ENCODE assay signal across 22 cellular contexts in the genomic region with DNA sequence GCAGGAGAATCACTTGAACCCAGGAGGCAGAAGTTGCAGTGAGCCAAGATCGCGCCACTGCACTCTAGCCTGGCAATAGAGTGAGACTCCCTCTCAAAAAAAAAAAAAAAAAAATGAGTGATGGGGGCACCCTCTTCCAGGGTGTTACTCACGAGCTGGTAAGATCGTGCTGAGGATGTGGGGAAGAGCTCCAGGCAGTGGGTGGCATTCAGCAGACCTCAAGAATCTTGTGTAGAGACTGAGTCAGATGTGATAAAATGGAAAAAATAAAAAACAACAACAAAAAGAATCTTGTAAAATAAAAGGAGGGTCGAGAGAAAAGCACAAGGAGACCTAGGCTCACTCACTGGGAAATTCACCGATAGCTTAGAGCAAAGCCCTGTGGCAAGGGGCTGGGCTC. TPM values are rescaled to one million over a fixed set of nuclear protein-coding genes. Genes with fewer than 3 reads are reported as not detected.
DNase-seq lines count a peak whose midpoint lies in the region; ATAC-seq, FAIRE-seq and TF ChIP-seq lines count a peak whose summit lies in the region.
"Had no signal": no experiment of that assay in that cellular context is flagged by ENCODE, and none has a peak within 500 bp of the region (broad histone marks: within the 10 kb centered on the region; RNA-seq: fewer than 3 reads in every experiment).

No MANE protein-coding gene starts in this region.

- no peak overlapping the region for H4K5ac ChIP-seq in mesendoderm (ENCODE audit: low read length)

- intact Hi-C loops in mammary epithelial cell (cut with micrococcal nuclease) (no loop called here), MCF 10A (cut with micrococcal nuclease) (no loop called here), PC-3 (cut with micrococcal nuclease) (no loop called here)

- H3K4me1 Mint-ChIP-seq in MCF 10A (ENCODE audit: insufficient read depth, unreplicated experiment) (no peaks in the 10 kb centered on the region), astrocyte (ENCODE audit: low read depth, unreplicated experiment) (peaks cover 30% of the 10 kb centered on the region)
- H3K4me1 Mint-ChIP-seq: IgD-negative memory B cell had no signal

- BruUV-seq in mammary epithelial cell (replicated peaks; lab: Mats Ljungman, UMichigan) (no TSS peak), MCF 10A (replicated peaks; lab: Mats Ljungman, UMichigan) (no TSS peak), PC-3 (replicated peaks; lab: Mats Ljungman, UMichigan) (no TSS peak)

- H2BK5ac ChIP-seq in mesendoderm (ENCODE audit: low read length) = peak overlapping the region; percentile 61

- no peak overlapping the region for H3K4me3 ChIP-seq in mammary epithelial cell (replicated peaks in 1 of 3; ENCODE audit: insufficient read depth in 1 of 3, low read depth in 2 of 3, low read length in 3 of 3)
- H3K4me3 ChIP-seq in astrocyte (ENCODE audit: insufficient read depth, low read depth, low read length) = no peak overlapping the region
- H3K4me3 ChIP-seq in mesendoderm (ENCODE audit: low read length) = no peak overlapping the region
- H3K4me3 ChIP-seq in HAP-1 = no peak overlapping the region
- H3K4me3 ChIP-seq in PC-3 (ENCODE audit: low read length) = no peak overlapping the region
- H3K4me3 ChIP-seq: smooth muscle cell, suprapubic skin had no signal

- TF ChIP-seq CTCF in mammary epithelial cell (conservative IDR thresholded peaks at IDR 0.05 in 1 of 2, IDR thresholded peaks at IDR 0.05 in 1 of 2; ENCODE audit: extremely low read depth in 1 of 2, insufficient read depth in 1 of 2, low read depth in 1 of 2, low read length in 2 of 2) (no peak), MCF 10A (IDR thresholded peaks at IDR 0.05; ENCODE audit: unreplicated experiment) (no peak), astrocyte (IDR thresholded peaks at IDR 0.05; ENCODE audit: insufficient read depth, low read depth, low read length) (no peak), PC-3 (conservative IDR thresholded peaks at IDR 0.05; ENCODE audit: low read depth, low read length) (no peak)

- no peak overlapping the region for H2BK15ac ChIP-seq in mesendoderm (replicated peaks; ENCODE audit: low read depth)

- POLR2A ChIA-PET in MCF 10A (lab: Yijun Ruan, JAX) = no interaction called here
- POLR2A ChIA-PET in PC-3 (lab: Charles Lee; ENCODE audit: unreplicated experiment) = interaction anchor here (0.7 kb wide), 1 partner anchor 33 kb away, joined by 3 read pairs; no protein-coding TSS in a partner anchor

- 55% methylated on average over 6 of the region's 6 CpGs for WGBS in mammary epithelial cell (ENCODE audit: low coverage, missing lambda C conversion rate)
- no CpG with 5 or more reads among the region's 6 CpGs for WGBS in mesendoderm (ENCODE audit: extremely low coverage, insufficient coverage, low lambda C conversion rate)

- no peak overlapping the region for H3K9ac ChIP-seq in mammary epithelial cell (ENCODE audit: insufficient read depth, low read length)
- H3K9ac ChIP-seq in astrocyte (ENCODE audit: low read length) = no peak overlapping the region
- no peak overlapping the region for H3K9ac ChIP-seq in mesendoderm (ENCODE audit: low read length)
- no peak overlapping the region for H3K9ac ChIP-seq in PC-3 (ENCODE audit: low read length)

- H3K27me3 ChIP-seq in mammary epithelial cell (ENCODE audit: insufficient read depth, low read length) = no peaks in the 10 kb centered on the region
- no peaks in the 10 kb centered on the region for H3K27me3 ChIP-seq in astrocyte (ENCODE audit: insufficient read depth, low read length)
- H3K27me3 ChIP-seq in mesendoderm (ENCODE audit: insufficient read depth, low read length, poor library complexity) = no peaks in the 10 kb centered on the region
- no peaks in the 10 kb centered on the region for H3K27me3 ChIP-seq in HAP-1 (ENCODE audit: low read depth)
- no peaks in the 10 kb centered on the region for H3K27me3 ChIP-seq in PC-3 (ENCODE audit: low read length)
- H3K27me3 ChIP-seq: suprapubic skin had no signal

- no peak overlapping the region for H2BK120ac ChIP-seq in mesendoderm (ENCODE audit: low read depth, low read length)

- CTCF ChIA-PET in mammary epithelial cell (lab: Charles Lee; ENCODE audit: low non-redundant PET) = no interaction called here
- CTCF ChIA-PET in MCF 10A (lab: Yijun Ruan, JAX) = interaction anchor here (0.6 to 1.0 kb wide), 3 partner anchors 35 to 64 kb away, joined by 3 to 5 read pairs (median 3); no protein-coding TSS in a partner anchor
- CTCF ChIA-PET in PC-3 (lab: Charles Lee) = interaction anchor here (0.7 to 0.9 kb wide), 2 partner anchors 33 to 37 kb away, joined by 3 to 6 read pairs; no protein-coding TSS in a partner anchor

- no peak overlapping the region for H3K23ac ChIP-seq in mesendoderm (ENCODE audit: low read length)

- H3K27me3 Mint-ChIP-seq in MCF 10A (ENCODE audit: insufficient read depth, unreplicated experiment) (no peaks in the 10 kb centered on the region), astrocyte (ENCODE audit: low read depth, unreplicated experiment) (no peaks in the 10 kb centered on the region)
- H3K27me3 Mint-ChIP-seq: activated CD4-positive, alpha-beta memory T cell treated with anti-CD3 and anti-CD28 coated beads for 36 hours had no signal

- H2AFZ ChIP-seq in mammary epithelial cell (ENCODE audit: low read depth, low read length) (no peak overlapping the region), astrocyte (ENCODE audit: low read depth, low read length) (no peak overlapping the region), PC-3 (ENCODE audit: low read length) (no peak overlapping the region)

- FAIRE-seq in astrocyte (lab: Jason Lieb, UNC) = no peak

- dilution Hi-C loops in mammary epithelial cell (cut with HindIII; ENCODE audit: low sequenced_read_pairs) = no loop called here

- H4K20me1 ChIP-seq in mammary epithelial cell (ENCODE audit: insufficient read depth, low read length) (no peaks in the 10 kb centered on the region), astrocyte (ENCODE audit: insufficient read depth, low read length) (peaks cover 7% of the 10 kb centered on the region), PC-3 (ENCODE audit: low read length) (peaks cover 6% of the 10 kb centered on the region; the same call in 1 of the 2 replicates)

- peaks cover 12% of the 10 kb centered on the region for H3K4me1 ChIP-seq in mammary epithelial cell (ENCODE audit: insufficient read depth, low read length)
- H3K4me1 ChIP-seq in astrocyte (ENCODE audit: insufficient read depth, low read length) = peaks cover 25% of the 10 kb centered on the region
- H3K4me1 ChIP-seq in mesendoderm (ENCODE audit: control insufficient read depth, low read depth, low read length) = peaks cover 17% of the 10 kb centered on the region
- H3K4me1 ChIP-seq in HAP-1 = no peaks in the 10 kb centered on the region
- H3K4me1 ChIP-seq in PC-3 (ENCODE audit: insufficient read depth, low read length) = peaks cover 20% of the 10 kb centered on the region

- no peaks in the 10 kb centered on the region for H3K9me3 ChIP-seq in mammary epithelial cell (replicated peaks; ENCODE audit: insufficient read depth, low read length)
- no peaks in the 10 kb centered on the region for H3K9me3 ChIP-seq in astrocyte (ENCODE audit: insufficient read depth, low read depth, low read length)
- H3K9me3 ChIP-seq in HAP-1 = no peaks in the 10 kb centered on the region
- H3K9me3 ChIP-seq in PC-3 (ENCODE audit: low read length) = no peaks in the 10 kb centered on the region
- H3K9me3 ChIP-seq: suprapubic skin had no signal

- DNase-seq in mammary epithelial cell (peak; percentile 45), MCF 10A (ENCODE audit: unreplicated experiment) (no peak), astrocyte (ENCODE audit: low read depth) (peak; percentile 68), mesendoderm (no peak), LoVo (ENCODE audit: low spot score) (no peak), HAP-1 (ENCODE audit: low spot score in 2 of 2) (no peak), PC-3 (no peak)
- DNase-seq in stimulated activated naive CD4-positive, alpha-beta T cell (lab: John Stamatoyannopoulos, UW) = no peak
- DNase-seq: activated CD4-positive, alpha-beta memory T cell treated with anti-CD3 and anti-CD28 coated beads for 36 hours; activated naive CD4-positive, alpha-beta T cell treated with anti-CD3 and anti-CD28 coated beads, Interleukin-2, amount 50 U/mL, for 16 hours; activated T-cell treated with anti-CD3 and anti-CD28 coated beads, Interleukin-2, amount 50 U/mL, for 4 hours; erythroblast; GOT3; NCI-H2081; NCI-H510A treated with DMSO at 0.1 percent for 48 hours; T-helper 1 cell had no signal

- ATAC-seq in PC-3 = no peak
- ATAC-seq: activated T-cell treated with anti-CD3 and anti-CD28 coated beads, Interleukin-2, amount 50 U/mL, for 4 hours; Right ventricle myocardium inferior had no signal

- peak overlapping the region; percentile 68 for H2AK5ac ChIP-seq in mesendoderm (ENCODE audit: low read length)

- H3K9me3 Mint-ChIP-seq in MCF 10A (ENCODE audit: unreplicated experiment) (no peaks in the 10 kb centered on the region), astrocyte (ENCODE audit: unreplicated experiment) (no peaks in the 10 kb centered on the region)
- H3K9me3 Mint-ChIP-seq: activated CD4-positive, alpha-beta memory T cell treated with anti-CD3 and anti-CD28 coated beads for 36 hours; activated T-cell treated with anti-CD3 and anti-CD28 coated beads, Interleukin-2, amount 50 U/mL, for 4 hours; IgD-negative memory B cell had no signal

- H3K9me2 ChIP-seq in PC-3 (replicated peaks; ENCODE audit: low read length) = no peaks in the 10 kb centered on the region

- no peak overlapping the region for H3K18ac ChIP-seq in mesendoderm (ENCODE audit: low read length)

- no peak overlapping the region for H3K4me2 ChIP-seq in mammary epithelial cell (ENCODE audit: insufficient read depth, low read depth, low read length)
- no peak overlapping the region for H3K4me2 ChIP-seq in astrocyte (ENCODE audit: low read length)
- no peak overlapping the region for H3K4me2 ChIP-seq in mesendoderm (ENCODE audit: low read length)
- H3K4me2 ChIP-seq in PC-3 (ENCODE audit: low read length) = no peak overlapping the region
- H3K4me2 ChIP-seq: smooth muscle cell had no signal

- H3K27ac Mint-ChIP-seq in MCF 10A (ENCODE audit: low read depth, unreplicated experiment) (no peak overlapping the region), astrocyte (ENCODE audit: unreplicated experiment) (peak overlapping the region; percentile 56)
- H3K27ac Mint-ChIP-seq: activated CD4-positive, alpha-beta memory T cell treated with anti-CD3 and anti-CD28 coated beads for 36 hours had no signal

- H3K36me3 ChIP-seq in mammary epithelial cell (ENCODE audit: insufficient read depth, low read length) (peaks cover 2% of the 10 kb centered on the region), astrocyte (ENCODE audit: insufficient read depth, low read length) (no peaks in the 10 kb centered on the region), mesendoderm (ENCODE audit: control insufficient read depth, insufficient read depth, low read length) (no peaks in the 10 kb centered on the region), HAP-1 (replicated peaks) (no peaks in the 10 kb centered on the region), PC-3 (ENCODE audit: low read depth, low read length) (no peaks in the 10 kb centered on the region)
- H3K36me3 ChIP-seq: suprapubic skin had no signal

- no peak overlapping the region for H4K8ac ChIP-seq in mesendoderm (ENCODE audit: low read depth, low read length)

- peaks cover 8% of the 10 kb centered on the region for H3F3A ChIP-seq in PC-3 (ENCODE audit: low read length, unreplicated experiment)

- H3K56ac ChIP-seq in mesendoderm (ENCODE audit: low read length) = peak overlapping the region; percentile 54

- H3K27ac ChIP-seq in mammary epithelial cell (ENCODE audit: insufficient read depth, low read depth, low read length) = no peak overlapping the region
- no peak overlapping the region for H3K27ac ChIP-seq in astrocyte (ENCODE audit: low read depth, low read length)
- H3K27ac ChIP-seq in mesendoderm (ENCODE audit: low read depth, low read length) = no peak overlapping the region
- H3K27ac ChIP-seq in PC-3 (ENCODE audit: low read length) = no peak overlapping the region
- H3K27ac ChIP-seq: C4-2B, suprapubic skin had no signal

- H3K79me1 ChIP-seq in mesendoderm (ENCODE audit: low read length) = no peaks in the 10 kb centered on the region

- in situ Hi-C loops in mammary epithelial cell (cut with MboI; ENCODE audit: low sequenced_read_pairs in 2 of 2) (no loop called here), HAP-1 (cut with MboI; ENCODE audit: low sequenced_read_pairs) (no loop called here)

- no peak overlapping the region for H3K4ac ChIP-seq in mesendoderm (ENCODE audit: low read depth, low read length)

- H3K79me2 ChIP-seq in mammary epithelial cell (ENCODE audit: insufficient read depth, low read length) (no peaks in the 10 kb centered on the region), astrocyte (ENCODE audit: insufficient read depth, low read length) (no peaks in the 10 kb centered on the region), mesendoderm (ENCODE audit: control insufficient read depth, insufficient read depth, low read length) (no peaks in the 10 kb centered on the region), PC-3 (ENCODE audit: low read length) (no peaks in the 10 kb centered on the region)

- H3K36me3 Mint-ChIP-seq in MCF 10A (ENCODE audit: insufficient read depth, unreplicated experiment) (no peaks in the 10 kb centered on the region), astrocyte (ENCODE audit: low read depth, unreplicated experiment) (peaks cover 5% of the 10 kb centered on the region)
- H3K36me3 Mint-ChIP-seq: activated CD4-positive, alpha-beta memory T cell treated with anti-CD3 and anti-CD28 coated beads for 36 hours; IgD-negative memory B cell had no signal

- no peak overlapping the region for H3K4me3 Mint-ChIP-seq in MCF 10A (ENCODE audit: unreplicated experiment)
- H3K4me3 Mint-ChIP-seq in astrocyte (ENCODE audit: unreplicated experiment) = no peak overlapping the region
- H3K4me3 Mint-ChIP-seq: activated CD4-positive, alpha-beta memory T cell treated with anti-CD3 and anti-CD28 coated beads for 36 hours; activated T-cell treated with anti-CD3 and anti-CD28 coated beads, Interleukin-2, amount 50 U/mL, for 4 hours; IgD-negative memory B cell had no signal

RNA-seq across cellular contexts. Expression of gene EPHA2, which starts 38.5 kb away (rescaled TPM):
- total RNA-seq in mammary epithelial cell = 100 to 1,000 TPM in 1 of 2 donors, 10 to 100 TPM in 1; 77.3 to 181 TPM
- polyA plus RNA-seq in mammary epithelial cell = 91.7 TPM
- 181 TPM for polyA minus RNA-seq in mammary epithelial cell
- 206 and 248 TPM in 2 replicates for total RNA-seq in MCF 10A (2022)
- 117 and 140 TPM in 2 replicates for total RNA-seq in astrocyte
- 78.4 TPM for polyA plus RNA-seq in mesendoderm (2013, experiment 1 of 2)
- polyA plus RNA-seq in mesendoderm (2013, experiment 2 of 2) = 74.3 TPM
- 459 and 567 TPM in 2 replicates for total RNA-seq in PC-3 (2014; rRNA removed)
- polyA plus RNA-seq: IgD-negative memory B cell had no signal

RNA-seq across cellular contexts. Expression of gene FAM131C, which starts 43.9 kb away (rescaled TPM):
- under 1 TPM; 0.67 to 0.71 TPM for total RNA-seq in mammary epithelial cell
- 0.60 TPM for polyA plus RNA-seq in mammary epithelial cell
- not detected for polyA minus RNA-seq in mammary epithelial cell
- total RNA-seq in MCF 10A (2022) = 0.20 TPM in 1 of 2 replicates, not detected in the other
- 0.11 and 0.38 TPM in 2 replicates for total RNA-seq in astrocyte
- 0.25 TPM for polyA plus RNA-seq in mesendoderm (2013, experiment 1 of 2)
- polyA plus RNA-seq in mesendoderm (2013, experiment 2 of 2) = 0.20 TPM
- 7.7 and 9.8 TPM in 2 replicates for total RNA-seq in PC-3 (2014; rRNA removed)
- total RNA-seq: dermis microvascular lymphatic vessel endothelial cell had no signal
- polyA plus RNA-seq: IgD-negative memory B cell had no signal

Comparison
In these comparisons a context has a peak if more than half of its experiments do, and no peak if none do; other contexts are left out.
1. DNase-seq: peak in mammary epithelial cell (single experiment) and astrocyte (single experiment); none in MCF 10A (single experiment), mesendoderm (single experiment), LoVo (single experiment), stimulated activated naive CD4-positive, alpha-beta T cell (0 of 6), HAP-1 (0 of 2) and PC-3 (single experiment).